ENCODE assay signal across 21 cellular contexts in the genomic region with DNA sequence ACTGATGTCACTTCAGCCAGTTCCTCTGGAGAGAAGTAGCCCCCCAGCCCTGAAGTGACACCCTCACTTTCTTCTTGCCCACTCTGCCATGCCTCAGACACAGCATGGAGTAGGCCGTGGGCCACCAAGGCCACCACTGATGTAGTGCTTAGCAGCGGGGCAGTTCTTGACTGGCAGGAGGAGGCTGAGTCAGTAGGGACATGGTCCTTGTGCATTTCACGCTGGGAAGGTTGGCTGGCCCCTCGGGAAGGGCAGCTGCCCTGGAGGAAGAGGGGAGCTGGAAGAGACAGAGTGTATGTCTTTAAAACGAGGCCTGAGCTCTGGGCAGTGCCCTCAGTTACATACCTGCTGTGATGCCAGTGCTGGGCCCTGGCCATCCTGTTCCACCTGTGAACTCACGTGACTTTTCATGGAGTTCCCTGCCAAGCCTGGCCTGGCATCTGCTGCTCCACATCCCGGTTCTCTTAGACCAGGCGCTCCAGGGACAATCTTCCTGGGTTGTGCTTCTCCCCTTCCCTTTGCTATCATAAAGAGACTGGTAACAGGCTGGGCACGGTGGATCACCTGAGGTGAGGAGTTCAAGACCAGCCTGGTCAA.
DNase-seq lines count a peak whose midpoint lies in the region; ATAC-seq, FAIRE-seq and TF ChIP-seq lines count a peak whose summit lies in the region.
"Had no signal": no experiment of that assay in that cellular context is flagged by ENCODE, and none has a peak within 500 bp of the region (broad histone marks: within the 10 kb centered on the region; RNA-seq: fewer than 3 reads in every experiment).

No MANE protein-coding gene starts in this region.

- H2AK9ac ChIP-seq in IMR-90 (replicated peaks; ENCODE audit: low read depth, low read length, poor library complexity), result peak overlapping the region; percentile 55

- H3K4me1 Mint-ChIP-seq in chondrocyte (ENCODE audit: low read depth), result peaks cover 49% of the 10 kb centered on the region
- no peaks in the 10 kb centered on the region for H3K4me1 Mint-ChIP-seq in activated CD8-positive, alpha-beta memory T cell treated with anti-CD3 and anti-CD28 coated beads, Interleukin-2, amount 10 ng/mL, durations not matched to agents 7 days and 5 days
- H3K4me1 Mint-ChIP-seq: CD4-positive, CD25-positive, alpha-beta regulatory T cell; IgD-negative memory B cell had no signal

- FAIRE-seq in small intestine (lab: Jason Lieb, UNC), result no peak
- FAIRE-seq: A549 had no signal

- H4K12ac ChIP-seq in trophoblast cell (ENCODE audit: low read depth, low read length), result no peak overlapping the region

- ATAC-seq in IMR-90 (ENCODE audit: low read depth), result no peak
- no peak for ATAC-seq in activated CD8-positive, alpha-beta memory T cell treated with anti-CD3 and anti-CD28 coated beads, Interleukin-2, amount 10 ng/mL, durations not matched to agents 7 days and 5 days
- ATAC-seq: A549 had no signal

- peak overlapping the region; percentile 65; the same call in 1 of the 2 replicates for H3K14ac ChIP-seq in IMR-90 (replicated peaks; ENCODE audit: low read depth, low read length)
- H3K14ac ChIP-seq in trophoblast cell (ENCODE audit: low read length), result peak overlapping the region; percentile 6

- TF ChIP-seq RAD21 in IMR-90 (IDR thresholded peaks at IDR 0.05; ENCODE audit: low read length), result no peak

- H2BK20ac ChIP-seq in IMR-90 (ENCODE audit: low read depth, low read length), result no peak overlapping the region; the same call in 1 of the 2 replicates

- H2BK120ac ChIP-seq in IMR-90 (ENCODE audit: low read depth, low read length) (no peak overlapping the region), trophoblast cell (ENCODE audit: insufficient read depth, low read length, poor library complexity) (peak overlapping the region; percentile 3)

- in situ Hi-C loops in IMR-90 (cut with MboI; ENCODE audit: low sequenced_read_pairs), result no loop called here

- H3K4ac ChIP-seq in IMR-90 (ENCODE audit: low read depth, low read length), result peak overlapping the region; percentile 51
- no peak overlapping the region for H3K4ac ChIP-seq in trophoblast cell (ENCODE audit: low read depth, low read length)

- no peak overlapping the region for H3K56ac ChIP-seq in IMR-90 (ENCODE audit: extremely low read depth, insufficient read depth, low read length)

- H3K4me1 ChIP-seq in BLaER1, result peaks cover 47% of the 10 kb centered on the region
- H3K4me1 ChIP-seq in IMR-90 (ENCODE audit: control insufficient read depth, insufficient read depth, low read length), result peaks cover 23% of the 10 kb centered on the region
- H3K4me1 ChIP-seq in trophoblast cell (ENCODE audit: control insufficient read depth in 1 of 2, insufficient read depth in 2 of 2, low read length in 2 of 2), result peaks cover 21 to 27% of the 10 kb centered on the region in 2 experiments
- H3K4me1 ChIP-seq in small intestine (ENCODE audit: control insufficient read depth in 2 of 2, insufficient read depth in 1 of 2, low read depth in 1 of 2, low read length in 1 of 2), result no peaks in the 10 kb centered on the region
- H3K4me1 ChIP-seq: A549 had no signal

- H3K27ac Mint-ChIP-seq in chondrocyte (ENCODE audit: unreplicated experiment), result peak overlapping the region; percentile 97
- no peak overlapping the region for H3K27ac Mint-ChIP-seq in activated CD8-positive, alpha-beta memory T cell treated with anti-CD3 and anti-CD28 coated beads, Interleukin-2, amount 10 ng/mL, durations not matched to agents 7 days and 5 days
- H3K27ac Mint-ChIP-seq: CD4-positive, CD25-positive, alpha-beta regulatory T cell; IgD-negative memory B cell had no signal

- no peaks in the 10 kb centered on the region for H3K27me3 Mint-ChIP-seq in chondrocyte (ENCODE audit: low read depth)
- no peaks in the 10 kb centered on the region for H3K27me3 Mint-ChIP-seq in activated CD8-positive, alpha-beta memory T cell treated with anti-CD3 and anti-CD28 coated beads, Interleukin-2, amount 10 ng/mL, durations not matched to agents 7 days and 5 days
- H3K27me3 Mint-ChIP-seq: CD4-positive, CD25-positive, alpha-beta regulatory T cell had no signal

- H3K4me3 ChIP-seq in BLaER1 (no peak overlapping the region), IMR-90 (ENCODE audit: insufficient read depth, low read depth, low read length) (no peak overlapping the region), trophoblast cell (ENCODE audit: low read depth, low read length) (no peak overlapping the region), small intestine (ENCODE audit: low read depth in 1 of 2, low read length in 2 of 2) (no peak overlapping the region)
- H3K4me3 ChIP-seq: A549, SJSA1 had no signal

- DNase-seq in IMR-90 (no peak), chondrocyte (ENCODE audit: low spot score) (no peak), trophoblast cell (no peak), NCI-H128 (lab: John Stamatoyannopoulos, UW; ENCODE audit: unreplicated experiment) (no peak), small intestine (no peak)
- no peak for DNase-seq in activated CD4-positive, CD25-positive, alpha-beta regulatory T cell (lab: John Stamatoyannopoulos, UW)
- DNase-seq in activated CD8-positive, alpha-beta memory T cell treated with anti-CD3 and anti-CD28 coated beads, Interleukin-2, amount 10 ng/mL, durations not matched to agents 7 days and 5 days, result no peak
- DNase-seq: CD4-positive, CD25-positive, alpha-beta regulatory T cell; DMS79 treated with DMSO at 0.1 percent for 48 hours; GDM1; HCEC 1CT; MV-4-11; NCI-H1436; NCI-H2029 treated with DMSO at 0.1 percent for 48 hours; NCI-H510A treated with DMSO at 0.1 percent for 48 hours; OCI-M1 had no signal

- peaks cover 40% of the 10 kb centered on the region for H3K9me1 ChIP-seq in IMR-90 (ENCODE audit: insufficient read depth, low read length)

- H2AK5ac ChIP-seq in IMR-90 (ENCODE audit: low read depth, low read length) (peak overlapping the region; percentile 62), trophoblast cell (ENCODE audit: low read length) (peak overlapping the region; percentile 36)

- H4K20me1 ChIP-seq in BLaER1 (peaks cover 53% of the 10 kb centered on the region), IMR-90 (ENCODE audit: insufficient read depth, low read length) (peaks cover 20% of the 10 kb centered on the region)

- H3K27me3 ChIP-seq in BLaER1, result no peaks in the 10 kb centered on the region
- H3K27me3 ChIP-seq in IMR-90 (ENCODE audit: control insufficient read depth, insufficient read depth, low read length), result no peaks in the 10 kb centered on the region
- H3K27me3 ChIP-seq in trophoblast cell (ENCODE audit: insufficient read depth, low read length), result no peaks in the 10 kb centered on the region
- H3K27me3 ChIP-seq in small intestine (ENCODE audit: control insufficient read depth in 2 of 2, insufficient read depth in 2 of 2, low read length in 2 of 2), result no peaks in the 10 kb centered on the region
- H3K27me3 ChIP-seq: SJSA1 had no signal

- no peak overlapping the region for H3K18ac ChIP-seq in IMR-90 (ENCODE audit: low read depth, low read length)
- H3K18ac ChIP-seq in trophoblast cell (ENCODE audit: low read length), result peak overlapping the region; percentile 9

- TF ChIP-seq CTCF in IMR-90 (conservative IDR thresholded peaks at IDR 0.05; ENCODE audit: low read depth, low read length) (no peak), chondrocyte (IDR thresholded peaks at IDR 0.05) (no peak)

- POLR2A ChIA-PET in IMR-90 (lab: Charles Lee; ENCODE audit: unreplicated experiment), result no interaction called here

- H3K23ac ChIP-seq in IMR-90 (ENCODE audit: low read depth, low read length) (no peak overlapping the region), trophoblast cell (ENCODE audit: low read length) (no peak overlapping the region)

- H3K9me3 ChIP-seq in BLaER1 (no peaks in the 10 kb centered on the region), IMR-90 (ENCODE audit: control insufficient read depth, insufficient read depth, low read length) (no peaks in the 10 kb centered on the region), trophoblast cell (ENCODE audit: insufficient read depth, low read depth, low read length) (no peaks in the 10 kb centered on the region), small intestine (ENCODE audit: control insufficient read depth, low read depth) (no peaks in the 10 kb centered on the region)
- H3K9me3 ChIP-seq: A549, SJSA1 had no signal

- no peak overlapping the region for H4K5ac ChIP-seq in IMR-90 (ENCODE audit: low read depth, low read length)

- CTCF ChIA-PET in IMR-90 (lab: Yijun Ruan, JAX), result no interaction called here
- CTCF ChIA-PET in activated CD8-positive, alpha-beta memory T cell treated with anti-CD3 and anti-CD28 coated beads, Interleukin-2, amount 10 ng/mL, durations not matched to agents 7 days and 5 days (lab: Charles Lee), result no interaction called here

- peaks cover 2% of the 10 kb centered on the region for H3K36me3 Mint-ChIP-seq in chondrocyte (ENCODE audit: low read depth)
- no peaks in the 10 kb centered on the region for H3K36me3 Mint-ChIP-seq in activated CD8-positive, alpha-beta memory T cell treated with anti-CD3 and anti-CD28 coated beads, Interleukin-2, amount 10 ng/mL, durations not matched to agents 7 days and 5 days
- H3K36me3 Mint-ChIP-seq: CD4-positive, CD25-positive, alpha-beta regulatory T cell; IgD-negative memory B cell had no signal

- H3K4me2 ChIP-seq in BLaER1 (peak overlapping the region; percentile 60), IMR-90 (ENCODE audit: low read depth, low read length) (no peak overlapping the region), trophoblast cell (ENCODE audit: low read length) (no peak overlapping the region)
- H3K4me2 ChIP-seq: A549 had no signal

- H3K9me3 Mint-ChIP-seq in chondrocyte (ENCODE audit: low read depth), result no peaks in the 10 kb centered on the region
- no peaks in the 10 kb centered on the region for H3K9me3 Mint-ChIP-seq in activated CD8-positive, alpha-beta memory T cell treated with anti-CD3 and anti-CD28 coated beads, Interleukin-2, amount 10 ng/mL, durations not matched to agents 7 days and 5 days (ENCODE audit: low read depth)
- H3K9me3 Mint-ChIP-seq: CD4-positive, CD25-positive, alpha-beta regulatory T cell; IgD-negative memory B cell had no signal

- no peak overlapping the region for H2AFZ ChIP-seq in IMR-90 (replicated peaks; ENCODE audit: low read length, poor library complexity)
- no peak overlapping the region for H2AFZ ChIP-seq in trophoblast cell (ENCODE audit: insufficient read depth, low read length, poor library complexity)

- no peak overlapping the region for H2BK15ac ChIP-seq in IMR-90 (ENCODE audit: low read depth, low read length)

- H3K79me1 ChIP-seq in IMR-90 (ENCODE audit: low read depth in 1 of 2, low read length in 2 of 2) (peaks cover 23 to 77% of the 10 kb centered on the region in 2 experiments), trophoblast cell (ENCODE audit: low read length) (peaks cover 24% of the 10 kb centered on the region)

- TF ChIP-seq POLR2A in IMR-90 (IDR thresholded peaks at IDR 0.05; ENCODE audit: low read depth, low read length), result no peak

- BruUV-seq in IMR-90 (replicated peaks; lab: Mats Ljungman, UMichigan), result no TSS peak

- peak overlapping the region; percentile 24 for H2BK12ac ChIP-seq in trophoblast cell (ENCODE audit: low read length)

- peaks cover 2% of the 10 kb centered on the region for H3K79me2 ChIP-seq in trophoblast cell (ENCODE audit: control insufficient read depth, insufficient read depth, low read length, poor library complexity)

- H3K4me3 Mint-ChIP-seq in chondrocyte (ENCODE audit: unreplicated experiment), result no peak overlapping the region
- no peak overlapping the region for H3K4me3 Mint-ChIP-seq in activated CD8-positive, alpha-beta memory T cell treated with anti-CD3 and anti-CD28 coated beads, Interleukin-2, amount 10 ng/mL, durations not matched to agents 7 days and 5 days
- H3K4me3 Mint-ChIP-seq: CD4-positive, CD25-positive, alpha-beta regulatory T cell; IgD-negative memory B cell had no signal

- H3K27ac ChIP-seq in BLaER1, result peak overlapping the region; percentile 41
- H3K27ac ChIP-seq in IMR-90 (ENCODE audit: insufficient read depth, low read length), result no peak overlapping the region
- H3K27ac ChIP-seq in trophoblast cell (ENCODE audit: low read depth, low read length), result no peak overlapping the region
- no peak overlapping the region for H3K27ac ChIP-seq in small intestine (ENCODE audit: low read depth in 1 of 2, low read length in 1 of 2)
- H3K27ac ChIP-seq: A549, RWPE1, SJSA1 had no signal

- no peak overlapping the region for H3K9ac ChIP-seq in BLaER1
- H3K9ac ChIP-seq in IMR-90 (ENCODE audit: low read depth, low read length), result no peak overlapping the region
- H3K9ac ChIP-seq in trophoblast cell (ENCODE audit: low read length), result no peak overlapping the region

- WGBS in IMR-90 (ENCODE audit: extremely low coverage in 2 of 2, insufficient read length in 1 of 2), 2 experiments, result 92% methylated on average over 5 of the region's 9 CpGs; no CpG with 5 or more reads in 1 of the 2 experiments
- WGBS in trophoblast cell (ENCODE audit: extremely low coverage, insufficient coverage, insufficient read length), result no CpG with 5 or more reads among the region's 9 CpGs
- 68 to 86% (median 82%) methylated on average over 9 of the region's 9 CpGs for WGBS in small intestine, 3 donors

- no peaks in the 10 kb centered on the region for H3K36me3 ChIP-seq in BLaER1
- H3K36me3 ChIP-seq in IMR-90 (ENCODE audit: control insufficient read depth, insufficient read depth, low read length), result no peaks in the 10 kb centered on the region
- H3K36me3 ChIP-seq in trophoblast cell (ENCODE audit: control insufficient read depth in 1 of 2, insufficient read depth in 2 of 2, low read length in 2 of 2), result peaks cover 0 to 2% of the 10 kb centered on the region in 2 experiments
- H3K36me3 ChIP-seq in small intestine (ENCODE audit: control insufficient read depth in 2 of 2, insufficient read depth in 2 of 2, low read length in 2 of 2), result no peaks in the 10 kb centered on the region
- H3K36me3 ChIP-seq: SJSA1 had no signal

- H4K8ac ChIP-seq in IMR-90 (ENCODE audit: low read depth in 2 of 2, low read length in 2 of 2) (no peak overlapping the region), trophoblast cell (ENCODE audit: low read depth, low read length) (no peak overlapping the region)

- dilution Hi-C loops in IMR-90 (cut with HindIII; ENCODE audit: low sequenced_read_pairs, unreplicated experiment), result no loop called here

- no peak overlapping the region for H2BK5ac ChIP-seq in IMR-90 (ENCODE audit: low read depth, low read length, poor library complexity, severe bottlenecking)
- H2BK5ac ChIP-seq in trophoblast cell (ENCODE audit: low read depth, low read length, poor library complexity), result no peak overlapping the region

- H4K91ac ChIP-seq in IMR-90 (ENCODE audit: insufficient read depth, low read depth, low read length) (peak overlapping the region; percentile 21; the same call in 1 of the 2 replicates), trophoblast cell (ENCODE audit: low read depth, low read length) (peak overlapping the region; percentile 30)

- intact Hi-C loops in IMR-90 (cut with micrococcal nuclease), result no loop called here
